Comparison of ENCODE assay signal across 8 cellular contexts in the genomic region with DNA sequence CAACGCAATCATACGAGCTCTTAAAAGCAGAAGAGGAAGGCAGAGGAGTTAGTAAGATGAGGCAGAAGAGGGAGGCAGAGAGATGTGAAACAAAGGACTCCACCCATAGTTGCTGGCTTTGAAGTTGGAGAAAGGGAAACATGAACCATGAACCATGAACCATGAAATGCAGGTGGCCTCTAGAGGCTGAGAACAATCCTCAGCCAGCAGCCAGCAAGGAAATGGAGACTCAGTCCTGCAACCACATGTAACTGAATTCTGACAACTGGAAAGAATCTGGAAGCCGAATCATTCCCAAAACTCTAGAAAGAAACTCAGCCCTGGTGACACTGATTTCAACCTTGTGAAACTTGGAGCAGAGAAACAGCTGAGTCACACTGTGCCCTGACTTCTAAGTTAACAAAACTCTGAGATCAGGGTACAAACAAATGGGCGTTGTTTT. TPM values are rescaled to one million over a fixed set of nuclear protein-coding genes. Genes with fewer than 3 reads are reported as not detected.
DNase-seq lines count a peak whose midpoint lies in the region; ATAC-seq, FAIRE-seq and TF ChIP-seq lines count a peak whose summit lies in the region.

No MANE protein-coding gene starts in this region.

- peaks cover 28 to 38% of the 10 kb centered on the region in 2 donors for H3K4me1 Mint-ChIP-seq in stimulated activated naive B cell treated with anti-CD40 and anti-IgM and Interleukin-4, amounts not matched to agents 10 μg/mL and 1 μg/mL and 100 μg/mL, for 72 hours

- H3K56ac ChIP-seq in H1 (replicated peaks; ENCODE audit: insufficient read length, low read depth, low read length): no peak overlapping the region

- TF ChIP-seq CTCF in AG04450 (IDR thresholded peaks at IDR 0.05; ENCODE audit: low read depth, low read length) (no peak), GM13977 (IDR thresholded peaks at IDR 0.05; ENCODE audit: extremely low read depth, insufficient read depth, missing control alignments) (peak; percentile 26), H1 (IDR thresholded peaks at IDR 0.05; ENCODE audit: control extremely low read depth in 1 of 3, insufficient read depth in 1 of 3, low read depth in 1 of 3, low read length in 3 of 3) (no peak)

- no peak overlapping the region for H3K23ac ChIP-seq in H1 (ENCODE audit: insufficient read length)

- H3K27me3 Mint-ChIP-seq in stimulated activated naive B cell treated with anti-CD40 and anti-IgM and Interleukin-4, amounts not matched to agents 10 μg/mL and 1 μg/mL and 100 μg/mL, for 72 hours: no peaks in the 10 kb centered on the region

- H2BK12ac ChIP-seq in H1 (ENCODE audit: low read depth, low read length): no peak overlapping the region; the same call in 1 of the 2 replicates

- no peak overlapping the region for H2BK15ac ChIP-seq in H1 (ENCODE audit: low read length)

- H4K91ac ChIP-seq in H1 (replicated peaks; ENCODE audit: insufficient read length, low read length): no peak overlapping the region

- POLR2A ChIA-PET in AG04450 (lab: Yijun Ruan, JAX): interaction anchor here (1.0 to 2.2 kb wide), 2 partner anchors 10 to 119 kb away, joined by 3 to 12 read pairs; partner anchors contain the start of genes DIPK1A and RPL5
- POLR2A ChIA-PET in H1 (lab: Charles Lee; ENCODE audit: partially characterized antibody): interaction anchor here (1.2 kb wide), 1 partner anchor 10 kb away, joined by 4 read pairs; the partner anchor contains the start of gene DIPK1A

- peak; percentile 52 for ATAC-seq in HG02763 (IDR thresholded peaks at IDR 0.05; ENCODE audit: unreplicated experiment)
- peak; percentile 85 to 89 for ATAC-seq in stimulated activated naive B cell treated with anti-CD40 and anti-IgM and Interleukin-4, amounts not matched to agents 10 μg/mL and 1 μg/mL and 100 μg/mL, for 72 hours (replicated peaks)

- no peak overlapping the region for H3K27ac Mint-ChIP-seq in stimulated activated naive B cell treated with anti-CD40 and anti-IgM and Interleukin-4, amounts not matched to agents 10 μg/mL and 1 μg/mL and 100 μg/mL, for 72 hours

- no peak overlapping the region for H4K8ac ChIP-seq in H1 (ENCODE audit: extremely low read depth, insufficient read depth, low read length)

- TF ChIP-seq POLR2A in H1 (IDR thresholded peaks at IDR 0.05; ENCODE audit: control extremely low read depth in 1 of 2, low read depth in 2 of 2, low read length in 2 of 2): no peak

- no peak for TF ChIP-seq EP300 in H1 (IDR thresholded peaks at IDR 0.05; ENCODE audit: borderline replicate concordance in 1 of 2, low read depth in 2 of 2, low read length in 2 of 2)

- H2BK20ac ChIP-seq in H1 (ENCODE audit: low read length): no peak overlapping the region

- H3K9me3 Mint-ChIP-seq in stimulated activated naive B cell treated with anti-CD40 and anti-IgM and Interleukin-4, amounts not matched to agents 10 μg/mL and 1 μg/mL and 100 μg/mL, for 72 hours: no peaks in the 10 kb centered on the region

- peaks cover 0 to 3% (median 0%) of the 10 kb centered on the region in 4 experiments; a peak in 1 of 7 replicates for H3K4me1 ChIP-seq in H1 (replicated peaks in 1 of 4; ENCODE audit: control insufficient read depth in 3 of 4, insufficient read depth in 4 of 4, low read length in 3 of 4)

- H3K18ac ChIP-seq in H1 (ENCODE audit: extremely low read depth, low read length): no peak overlapping the region

- 90% methylated on average over 4 of the region's 4 CpGs; no CpG with 5 or more reads in 1 of the 2 experiments for WGBS in H1 (ENCODE audit: extremely low coverage in 1 of 2, insufficient coverage in 1 of 2, insufficient read length in 1 of 2, insufficient replicate concordance in 2 of 2, low coverage in 1 of 2, low lambda C conversion rate in 2 of 2, missing lambda C conversion rate in 1 of 2), 2 experiments

- H3K79me1 ChIP-seq in H1 (ENCODE audit: low read depth, low read length): no peaks in the 10 kb centered on the region

- no peak overlapping the region for H2BK5ac ChIP-seq in H1 (ENCODE audit: low read depth, low read length)

- H3K9ac ChIP-seq in H1 (replicated peaks in 1 of 4; ENCODE audit: extremely low read depth in 1 of 4, low read depth in 3 of 4, low read length in 3 of 4): no peak overlapping the region

- peak overlapping the region; percentile 69 for H3K27ac ChIP-seq in AG04450 (ENCODE audit: low read depth, low read length)
- no peak overlapping the region for H3K27ac ChIP-seq in H1 (ENCODE audit: low read depth, low read length)

- H4K5ac ChIP-seq in H1 (ENCODE audit: insufficient read length, low read depth, low read length): no peak overlapping the region

- H3K14ac ChIP-seq in H1 (ENCODE audit: insufficient read length): no peak overlapping the region

- no peak overlapping the region for H3K4me3 ChIP-seq in AG04450 (ENCODE audit: low read depth, low read length)
- no peak overlapping the region for H3K4me3 ChIP-seq in H1 (ENCODE audit: extremely low read depth in 1 of 4, insufficient read depth in 2 of 4, low read depth in 3 of 4, low read length in 4 of 4)

- CTCF ChIA-PET in AG04450 (lab: Charles Lee) (interaction anchor here (1.1 to 1.8 kb wide), 2 partner anchors 9 to 43 kb away, joined by 4 to 10 read pairs; no protein-coding TSS in a partner anchor), H1 (lab: Charles Lee; ENCODE audit: partially characterized antibody) (interaction anchor here (0.6 to 2.7 kb wide), 6 partner anchors 9 to 352 kb away, joined by 3 to 12 read pairs (median 4); partner anchors contain the start of gene DIPK1A)

- no peak overlapping the region for H3K4me3 Mint-ChIP-seq in stimulated activated naive B cell treated with anti-CD40 and anti-IgM and Interleukin-4, amounts not matched to agents 10 μg/mL and 1 μg/mL and 100 μg/mL, for 72 hours

- FAIRE-seq in H1 (lab: Jason Lieb, UNC): peak; percentile 19

- no peaks in the 10 kb centered on the region for H3K9me3 ChIP-seq in AG04450 (ENCODE audit: control insufficient read depth, insufficient read depth, low read length)
- no peaks in the 10 kb centered on the region for H3K9me3 ChIP-seq in H1 (ENCODE audit: insufficient read depth in 2 of 2, low read depth in 1 of 2, low read length in 1 of 2)

- in situ Hi-C loops in GM13977 (cut with MboI; ENCODE audit: low pct_unique_long_range_greater_than_20kb, low sequenced_read_pairs, unreplicated experiment): no loop called here

- TF ChIP-seq RAD21 in H1 (IDR thresholded peaks at IDR 0.05 in 1 of 2, conservative IDR thresholded peaks at IDR 0.05 in 1 of 2; ENCODE audit: low read depth in 2 of 2, low read length in 2 of 2): no peak

- no peak overlapping the region for H3K4ac ChIP-seq in H1 (replicated peaks; ENCODE audit: insufficient read length, low read depth, low read length)

- DNase-seq in AG04450 (ENCODE audit: low read depth, low spot score) (no peak), GM13977 (ENCODE audit: low spot score) (no peak), NOMO-1 treated with DMSO at 0.1 percent for 48 hours (lab: John Stamatoyannopoulos, UW; ENCODE audit: unreplicated experiment) (peak; percentile 71), H1 (ENCODE audit: low read depth in 1 of 2, low spot score in 2 of 2) (no peak), putamen (ENCODE audit: low spot score) (no peak)
- DNase-seq in stimulated activated naive B cell treated with anti-CD40 and anti-IgM and Interleukin-4, amounts not matched to agents 10 μg/mL and 1 μg/mL and 100 μg/mL, for 72 hours: peak; percentile 38
- no peak for DNase-seq in activated CD8-positive, alpha-beta memory T cell treated with anti-CD3 and anti-CD28 coated beads for 24 hours

- H3K79me2 ChIP-seq in H1 (ENCODE audit: control insufficient read depth in 1 of 2, insufficient read depth in 2 of 2, low read length in 2 of 2): no peaks in the 10 kb centered on the region

- no peak overlapping the region for H2BK120ac ChIP-seq in H1 (replicated peaks; ENCODE audit: low read depth, low read length)

- no peak overlapping the region for H2AK5ac ChIP-seq in H1 (ENCODE audit: low read depth, low read length)

- H3K36me3 ChIP-seq in H1 (ENCODE audit: control insufficient read depth in 2 of 4, insufficient read depth in 4 of 4, low read length in 3 of 4): no peaks in the 10 kb centered on the region

- peak overlapping the region; percentile 75; the same call in 1 of the 2 replicates for H2AFZ ChIP-seq in H1 (ENCODE audit: low read length)

- H3K4me2 ChIP-seq in H1 (ENCODE audit: insufficient read depth in 1 of 2, low read depth in 2 of 2, low read length in 2 of 2): no peak overlapping the region

- peaks cover 16 to 18% of the 10 kb centered on the region in 2 donors for H3K36me3 Mint-ChIP-seq in stimulated activated naive B cell treated with anti-CD40 and anti-IgM and Interleukin-4, amounts not matched to agents 10 μg/mL and 1 μg/mL and 100 μg/mL, for 72 hours

- peaks cover 2% of the 10 kb centered on the region; the same call in 1 of the 2 replicates for H3K23me2 ChIP-seq in H1 (ENCODE audit: low read depth, low read length)

- no peaks in the 10 kb centered on the region for H3K27me3 ChIP-seq in AG04450 (ENCODE audit: control insufficient read depth, insufficient read depth, low read length)
- no peaks in the 10 kb centered on the region for H3K27me3 ChIP-seq in H1 (replicated peaks in 1 of 4; ENCODE audit: control insufficient read depth in 3 of 4, extremely low read depth in 1 of 4, insufficient read depth in 3 of 4, low read length in 3 of 4)

- H4K20me1 ChIP-seq in H1 (replicated peaks in 1 of 2; ENCODE audit: control insufficient read depth in 1 of 2, insufficient read depth in 2 of 2, low read length in 2 of 2): peaks cover 0 to 1% of the 10 kb centered on the region in 2 experiments

TF ChIP-seq in H1, 55 proteins besides CTCF, POLR2A, EP300 and RAD21:
- TF ChIP-seq MAFK (IDR thresholded peaks at IDR 0.05; ENCODE audit: low read depth, low read length): peak; percentile 24; the same call in 1 of the 2 replicates
- TF ChIP-seq BACH1 (IDR thresholded peaks at IDR 0.05; ENCODE audit: low read length): peak; percentile 13; the same call in 1 of the 2 replicates
- no peak for TF ChIP-seq CHD2 (IDR thresholded peaks at IDR 0.05; ENCODE audit: low read length)

RNA-seq across cellular contexts. Expression of gene DIPK1A, which starts 10.1 kb away (rescaled TPM):
- polyA plus RNA-seq in AG04450 (2011; rRNA removed): 35.9 and 50.8 TPM in 2 replicates
- polyA minus RNA-seq in AG04450 (2011; rRNA and poly(A)+ RNA removed): 9.5 and 19.9 TPM in 2 replicates
- total RNA-seq in H1 (2021; fragmentation: NEBNext Ultra II Directional; extraction: Animal tissue kit (Norgen Biotek cat#: 25700)): 4.8 and 5.0 TPM in 2 replicates
- 1.2 and 2.5 TPM in 2 replicates for polyA plus RNA-seq in H1 (2011; rRNA removed)
- 2.9 TPM for polyA plus RNA-seq in H1 (2011; cell fraction: cytosol; rRNA removed)
- polyA plus RNA-seq in H1 (2011; cell fraction: nucleus; rRNA removed): 0.56 TPM
- polyA plus RNA-seq in H1 (2012, experiment 1 of 2): 3.6 to 5.2 TPM (median 4.4 TPM) in 4 replicates
- 0.60 TPM for polyA plus RNA-seq in H1 (2012, experiment 2 of 2)
- 5.1 TPM for polyA plus RNA-seq in H1 (2013, experiment 1 of 2)
- polyA plus RNA-seq in H1 (2013, experiment 2 of 2): 7.2 TPM
- polyA minus RNA-seq in H1 (2011; rRNA and poly(A)+ RNA removed): 2.7 and 3.1 TPM in 2 replicates
- polyA minus RNA-seq in H1 (2011; cell fraction: cytosol; rRNA and poly(A)+ RNA removed): 2.0 TPM
- polyA minus RNA-seq in H1 (2011; cell fraction: nucleus; rRNA and poly(A)+ RNA removed): 2.1 TPM

Comparison
In these comparisons a context has a peak if more than half of its experiments do, and no peak if none do; other contexts are left out.
1. DNase-seq: peak in NOMO-1 treated with DMSO at 0.1 percent for 48 hours (single experiment) and stimulated activated naive B cell treated with anti-CD40 and anti-IgM and Interleukin-4, amounts not matched to agents 10 μg/mL and 1 μg/mL and 100 μg/mL, for 72 hours (single experiment); none in AG04450 (single experiment), GM13977 (single experiment), H1 (0 of 2), activated CD8-positive, alpha-beta memory T cell treated with anti-CD3 and anti-CD28 coated beads for 24 hours (single experiment) and putamen (single experiment).